In genomic region chr9:131611586-131611985, GRCh38 we compare ENCODE assay signal across 1 cellular context.
TF ChIP-seq lines count a peak whose summit lies in the region.

No MANE protein-coding gene starts in this region.

TF ChIP-seq in GM23338, 12 proteins besides CTCF, POLR2A, EP300 and RAD21 (continued from another document):
- no peak for TF ChIP-seq ZNF462 (CRISPR knock-in tag; IDR thresholded peaks at IDR 0.05)
